In the genomic region with DNA sequence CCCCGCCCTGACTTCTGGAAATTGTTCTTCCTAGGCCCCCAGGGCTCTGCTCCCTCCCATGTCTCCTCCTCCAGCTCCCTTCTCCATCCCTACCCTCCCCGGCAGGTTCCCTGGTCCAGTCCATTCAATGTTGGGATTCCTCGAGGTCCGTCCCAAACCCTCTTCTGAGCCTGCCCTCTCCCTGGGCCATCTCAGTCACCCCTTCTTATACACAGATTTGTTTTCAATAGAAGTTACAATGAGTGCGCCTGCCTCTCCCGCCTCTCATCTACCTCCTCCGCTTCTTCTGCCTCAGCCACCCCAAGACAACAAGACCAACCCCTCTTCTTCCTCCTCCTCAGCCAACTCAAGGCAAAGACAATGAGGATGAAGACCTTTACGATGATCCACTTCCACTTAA, we compare ENCODE assay signal across 31 cellular contexts.
"Had no signal": no experiment of that assay in that cellular context is flagged by ENCODE, and none has a peak within 500 bp of the region (broad histone marks: within the 10 kb centered on the region; RNA-seq: fewer than 3 reads in every experiment).

No MANE protein-coding gene starts in this region.

- H3K27me3 ChIP-seq: cardiac muscle cell, Peyer's patch, SJSA1 had no signal

- H3K9me3 ChIP-seq: Peyer's patch, SJSA1, SK-N-SH had no signal

- H3K27ac ChIP-seq: cardiac muscle cell, Peyer's patch, SJSA1, VCaP had no signal

- H3K4me1 ChIP-seq: Peyer's patch had no signal

- H3K4me3 ChIP-seq: cardiac muscle cell, K562, Peyer's patch, SJSA1 had no signal

- DNase-seq: activated B cell treated with CpG ODN at 0.5 μM for 24 hours; activated CD4-positive, alpha-beta T cell treated with anti-CD3 and anti-CD28 coated beads, Interleukin-2, amount 10 ng/mL, durations not matched to agents 24 days and 14 days; activated CD4-positive, alpha-beta T cell treated with anti-CD3 and anti-CD28 coated beads, Interleukin-2, amount 50 U/mL, for 4 hours; activated CD8-positive, alpha-beta T cell treated with anti-CD3 and anti-CD28 coated beads for 36 hours; activated naive CD4-positive, alpha-beta T cell; activated naive CD4-positive, alpha-beta T cell treated with anti-CD3 and anti-CD28 coated beads, Interleukin-2, amount 50 U/mL, for 16 hours; activated naive CD8-positive, alpha-beta T cell treated with anti-CD3 and anti-CD28 coated beads for 36 hours; activated T-cell treated with anti-CD3 and anti-CD28 coated beads for 4 hours; activated T-cell treated with anti-CD3 and anti-CD28 coated beads, Interleukin-2, amount 50 U/mL, for 4 hours; amniotic stem cell; aorta; NCI-H1417; NCI-H146; NCI-H187; NCI-H2029 treated with DMSO at 0.1 percent for 48 hours; NCI-H2107; NCI-H2171; NCI-H510A; NCI-H526; NCI-H748 treated with DMSO at 0.1 percent for 48 hours; NK-92 treated with Interleukin-12 subunit alpha and Interleukin-12 subunit beta, amount 100 ng/mL, for 24 hours; PC-3; SHP77 treated with DMSO at 0.1 percent for 48 hours; SK-N-SH; T-cell; T-helper 17 cell had no signal

- ATAC-seq: activated CD8-positive, alpha-beta T cell treated with anti-CD3 and anti-CD28 coated beads for 36 hours; activated T-cell treated with anti-CD3 and anti-CD28 coated beads, Interleukin-2, amount 50 U/mL, for 4 hours; K562; PC-3; T-cell; T-helper 17 cell had no signal

- H3K36me3 ChIP-seq: cardiac muscle cell, Peyer's patch, SJSA1 had no signal
